34 cellular contexts compared by ENCODE assay signal in the genomic region with DNA sequence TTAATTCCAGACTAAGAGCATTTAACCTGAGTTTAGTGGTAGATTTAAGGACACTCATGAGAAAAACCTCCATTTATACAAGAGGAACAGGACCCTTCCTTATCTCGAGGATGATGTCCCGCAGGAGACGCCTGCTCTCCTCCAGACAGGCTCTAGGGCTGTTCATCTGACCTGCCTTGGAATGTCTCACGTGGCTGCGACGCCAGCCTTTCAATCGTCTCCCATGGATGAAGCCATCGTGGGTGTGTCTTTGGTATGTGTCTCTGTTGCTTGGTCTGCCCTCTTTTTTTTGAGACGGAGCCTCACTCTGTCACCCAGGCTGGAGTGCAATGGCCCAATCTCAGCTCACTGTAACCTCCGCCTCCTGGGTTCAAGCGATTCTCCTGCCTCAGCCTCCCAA.
"Had no signal": no experiment of that assay in that cellular context is flagged by ENCODE, and none has a peak within 500 bp of the region (broad histone marks: within the 10 kb centered on the region; RNA-seq: fewer than 3 reads in every experiment).

No MANE protein-coding gene starts in this region.

- DNase-seq: activated B cell treated with CpG ODN at 0.5 μM for 24 hours; activated CD4-positive, alpha-beta memory T cell treated with anti-CD3 and anti-CD28 coated beads for 36 hours; activated CD4-positive, alpha-beta T cell treated with anti-CD3 and anti-CD28 coated beads for 4 hours; activated CD4-positive, alpha-beta T cell treated with anti-CD3 and anti-CD28 coated beads, Interleukin-2, amount 50 U/mL, for 1 hour; activated CD4-positive, CD25-positive, alpha-beta regulatory T cell treated with anti-CD3 and anti-CD28 coated beads, Interleukin-2, amount 50 U/mL, for 72 hours; activated CD8-positive, alpha-beta memory T cell treated with anti-CD3 and anti-CD28 coated beads, Interleukin-2, amount 50 U/mL, for 4 hours; activated gamma-delta T cell treated with Interleukin-2 at 50 U/mL for 16 hours; activated naive CD4-positive, alpha-beta T cell treated with anti-CD3 and anti-CD28 coated beads for 36 hours; activated T-cell treated with anti-CD3 and anti-CD28 coated beads for 4 hours; activated T-cell treated with anti-CD3 and anti-CD28 coated beads, Interleukin-2, amount 50 U/mL, for 4 hours; adrenal gland; body of pancreas; Karpas-422; NCI-H1436 treated with DMSO at 0.1 percent for 48 hours; NCI-H187; NCI-H2029 treated with DMSO at 0.1 percent for 48 hours; NCI-H2107; NCI-H2171; NCI-H510A; NCI-H526; NCI-H748 treated with DMSO at 0.1 percent for 48 hours; NK-92 treated with Interleukin-12 subunit alpha and Interleukin-12 subunit beta, amount 100 ng/mL, for 24 hours; PC-3; Peyer's patch; RPMI8226; SIG-M5; SW 1271; T-helper 1 cell; T-helper 2 cell; T-helper 9 cell had no signal

- H3K4me3 ChIP-seq: adrenal gland, body of pancreas, breast epithelium, Peyer's patch had no signal

- H3K36me3 ChIP-seq: adrenal gland, breast epithelium, Peyer's patch had no signal

- H3K27me3 ChIP-seq: body of pancreas had no signal

- H3K27ac ChIP-seq: adrenal gland, body of pancreas, breast epithelium, Peyer's patch, VCaP had no signal

- H3K9me3 ChIP-seq: body of pancreas, Peyer's patch had no signal

- FAIRE-seq: astrocyte had no signal

- ATAC-seq: activated naive CD4-positive, alpha-beta T cell treated with anti-CD3 and anti-CD28 coated beads, Interleukin-2, amount 50 U/mL, for 72 hours; activated T-cell treated with anti-CD3 and anti-CD28 coated beads, Interleukin-2, amount 50 U/mL, for 4 hours; body of pancreas; PC-3 had no signal
